In the genomic region with DNA sequence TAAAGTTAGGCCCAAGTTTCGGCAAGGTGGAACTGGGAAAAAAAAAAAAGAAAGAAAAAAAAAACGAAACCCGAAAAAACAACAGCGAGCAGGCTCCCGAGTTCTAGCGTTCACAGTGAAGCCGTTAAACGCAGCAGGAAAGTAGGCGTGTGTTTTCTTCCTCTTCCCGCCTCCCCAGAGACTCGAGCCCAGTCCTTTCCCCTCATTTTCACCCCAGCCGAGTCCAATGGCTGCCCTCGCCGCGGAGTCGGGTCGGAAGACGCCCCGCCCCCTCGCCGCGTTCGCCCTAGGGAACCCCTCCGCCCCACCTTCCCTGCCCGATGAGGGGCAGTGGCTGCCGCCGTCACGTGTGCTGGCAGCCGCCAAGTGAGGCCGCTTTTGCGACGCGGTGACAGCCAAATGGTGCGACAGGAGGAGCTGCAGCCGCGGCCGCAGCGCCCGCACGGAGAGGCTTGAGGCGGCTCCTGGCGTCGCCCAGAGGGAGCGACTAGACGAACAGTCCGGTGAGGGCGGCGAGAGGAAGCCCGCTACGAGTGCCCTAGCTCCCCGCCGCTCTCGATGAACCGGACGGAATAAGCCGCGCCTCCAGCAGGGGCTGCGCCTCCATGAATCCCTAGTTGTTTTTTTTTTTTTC, we compare ENCODE assay signal across 1 cellular context.
A peak's percentile ranks its signal among the peaks of the same experiment; 100 is the strongest.
TF ChIP-seq lines count a peak whose summit lies in the region.

TSS of gene PKN2 (plus strand) at position 426 of the 634 bp plus-strand sequence. CDS start 308 bp downstream, outside the sequence.

TF ChIP-seq in GM12878, 131 proteins besides CTCF, POLR2A, EP300 and RAD21 (continued from another document and continues in another):
- TF ChIP-seq ZNF592 (IDR thresholded peaks at IDR 0.05) (no peak), GABPA (IDR thresholded peaks at IDR 0.05; ENCODE audit: low read depth) (no peak), USF2 (IDR thresholded peaks at IDR 0.05; ENCODE audit: borderline replicate concordance, low read depth, low read length) (peak; percentile 95), SREBF1 (IDR thresholded peaks at IDR 0.05; ENCODE audit: low read length) (no peak), SIX5 (IDR thresholded peaks at IDR 0.05; ENCODE audit: low read depth, low read length, severe bottlenecking) (peak; percentile 48), EGR1 (IDR thresholded peaks at IDR 0.05; ENCODE audit: borderline replicate concordance in 1 of 2, low read depth in 2 of 2, low read length in 2 of 2) (peak in 1 of 2 experiments; percentile 46; a peak in 1 of 3 replicates), GATAD2B (conservative IDR thresholded peaks at IDR 0.05; ENCODE audit: low read depth) (0 out of 2 replicates have a peak, but pooled peaks have one; percentile 23), RB1 (IDR thresholded peaks at IDR 0.05; ENCODE audit: borderline replicate concordance) (peak; percentile 36; the same call in 1 of the 2 replicates), BHLHE40 (IDR thresholded peaks at IDR 0.05; ENCODE audit: borderline replicate concordance in 1 of 2, low read depth in 2 of 2, low read length in 1 of 2) (peak; percentile 92 to 96), ZNF207 (IDR thresholded peaks at IDR 0.05; ENCODE audit: borderline replicate concordance) (0 out of 2 replicates have a peak, but pooled peaks have one; percentile 64), RBBP5 (conservative IDR thresholded peaks at IDR 0.05) (peak; percentile 39; the same call in 1 of the 2 replicates), WRNIP1 (IDR thresholded peaks at IDR 0.05; ENCODE audit: borderline replicate concordance, low read depth, low read length) (peak; percentile 90; the same call in 1 of the 2 replicates), NR2F1 (conservative IDR thresholded peaks at IDR 0.05) (0 out of 2 replicates have a peak, but pooled peaks have one; percentile 9), STAT1 (conservative IDR thresholded peaks at IDR 0.05) (no peak), POLR2AphosphoS2 (IDR thresholded peaks at IDR 0.05; ENCODE audit: low read depth, low read length) (no peak; the same call in none of the 2 replicates), SMAD5 (IDR thresholded peaks at IDR 0.05; ENCODE audit: low read depth) (peak; percentile 76), HCFC1 (IDR thresholded peaks at IDR 0.05; ENCODE audit: low read length) (peak; percentile 76), ESRRA (IDR thresholded peaks at IDR 0.05; ENCODE audit: low read length) (no peak), E2F4 (IDR thresholded peaks at IDR 0.05; ENCODE audit: low read depth, low read length) (peak; percentile 30; the same call in 1 of the 2 replicates), TAF1 (IDR thresholded peaks at IDR 0.05; ENCODE audit: borderline replicate concordance, low read depth, low read length) (peak; percentile 88), MAX (IDR thresholded peaks at IDR 0.05; ENCODE audit: low read depth, low read length) (peak; percentile 94), RUNX3 (IDR thresholded peaks at IDR 0.05; ENCODE audit: low read length) (peak; percentile 85), ETV6 (conservative IDR thresholded peaks at IDR 0.05 in 1 of 2, IDR thresholded peaks at IDR 0.05 in 1 of 2; ENCODE audit: borderline replicate concordance in 1 of 2, low read depth in 1 of 2) (0 out of 4 replicates have a peak, but pooled peaks of 1 of the 2 experiments have one; percentile 5), IRF4 (IDR thresholded peaks at IDR 0.05; ENCODE audit: low read depth, low read length) (no peak), POU2F2 (IDR thresholded peaks at IDR 0.05; ENCODE audit: borderline replicate concordance, low read depth, low read length) (peak; percentile 54; the same call in 2 of the 3 replicates), SIN3A (IDR thresholded peaks at IDR 0.05; ENCODE audit: low read depth, low read length) (peak; percentile 81), SMARCA5 (IDR thresholded peaks at IDR 0.05) (peak; percentile 64; the same call in 1 of the 2 replicates), ZNF384 (IDR thresholded peaks at IDR 0.05; ENCODE audit: borderline replicate concordance, low read depth, low read length) (peak; percentile 68), ZSCAN29 (IDR thresholded peaks at IDR 0.05) (no peak), KAT2A (conservative IDR thresholded peaks at IDR 0.05; ENCODE audit: control insufficient read depth, low read depth, low read length) (no peak), MXI1 (IDR thresholded peaks at IDR 0.05; ENCODE audit: low read depth, low read length) (peak; percentile 73), EED (IDR thresholded peaks at IDR 0.05; ENCODE audit: low read depth) (peak; percentile 57), SMAD1 (IDR thresholded peaks at IDR 0.05; ENCODE audit: low read depth, partially characterized antibody) (no peak), USF1 (IDR thresholded peaks at IDR 0.05; ENCODE audit: borderline replicate concordance, extremely low read length, insufficient read depth, low read depth, low read length) (peak; percentile 97), SMC3 (IDR thresholded peaks at IDR 0.05; ENCODE audit: borderline replicate concordance, low read length) (no peak)
- TF ChIP-seq, protein P1, sequence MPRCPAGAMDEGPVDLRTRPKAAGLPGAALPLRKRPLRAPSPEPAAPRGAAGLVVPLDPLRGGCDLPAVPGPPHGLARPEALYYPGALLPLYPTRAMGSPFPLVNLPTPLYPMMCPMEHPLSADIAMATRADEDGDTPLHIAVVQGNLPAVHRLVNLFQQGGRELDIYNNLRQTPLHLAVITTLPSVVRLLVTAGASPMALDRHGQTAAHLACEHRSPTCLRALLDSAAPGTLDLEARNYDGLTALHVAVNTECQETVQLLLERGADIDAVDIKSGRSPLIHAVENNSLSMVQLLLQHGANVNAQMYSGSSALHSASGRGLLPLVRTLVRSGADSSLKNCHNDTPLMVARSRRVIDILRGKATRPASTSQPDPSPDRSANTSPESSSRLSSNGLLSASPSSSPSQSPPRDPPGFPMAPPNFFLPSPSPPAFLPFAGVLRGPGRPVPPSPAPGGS (IDR thresholded peaks at IDR 0.05; ENCODE audit: borderline replicate concordance, insufficient read depth, low read depth, low read length, poor library complexity, severe bottlenecking): peak; percentile 61
- TF ChIP-seq, protein P2, sequence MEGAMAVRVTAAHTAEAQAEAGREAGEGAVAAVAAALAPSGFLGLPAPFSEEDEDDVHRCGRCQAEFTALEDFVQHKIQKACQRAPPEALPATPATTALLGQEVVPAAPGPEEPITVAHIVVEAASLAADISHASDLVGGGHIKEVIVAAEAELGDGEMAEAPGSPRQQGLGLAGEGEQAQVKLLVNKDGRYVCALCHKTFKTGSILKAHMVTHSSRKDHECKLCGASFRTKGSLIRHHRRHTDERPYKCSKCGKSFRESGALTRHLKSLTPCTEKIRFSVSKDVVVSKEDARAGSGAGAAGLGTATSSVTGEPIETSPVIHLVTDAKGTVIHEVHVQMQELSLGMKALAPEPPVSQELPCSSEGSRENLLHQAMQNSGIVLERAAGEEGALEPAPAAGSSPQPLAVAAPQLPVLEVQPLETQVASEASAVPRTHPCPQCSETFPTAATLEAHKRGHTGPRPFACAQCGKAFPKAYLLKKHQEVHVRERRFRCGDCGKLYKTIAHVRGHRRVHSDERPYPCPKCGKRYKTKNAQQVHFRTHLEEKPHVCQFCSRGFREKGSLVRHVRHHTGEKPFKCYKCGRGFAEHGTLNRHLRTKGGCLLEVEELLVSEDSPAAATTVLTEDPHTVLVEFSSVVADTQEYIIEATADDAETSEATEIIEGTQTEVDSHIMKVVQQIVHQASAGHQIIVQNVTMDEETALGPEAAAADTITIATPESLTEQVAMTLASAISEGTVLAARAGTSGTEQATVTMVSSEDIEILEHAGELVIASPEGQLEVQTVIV (IDR thresholded peaks at IDR 0.05; ENCODE audit: borderline replicate concordance, partially characterized antibody): peak; percentile 100
- TF ChIP-seq, protein P3, sequence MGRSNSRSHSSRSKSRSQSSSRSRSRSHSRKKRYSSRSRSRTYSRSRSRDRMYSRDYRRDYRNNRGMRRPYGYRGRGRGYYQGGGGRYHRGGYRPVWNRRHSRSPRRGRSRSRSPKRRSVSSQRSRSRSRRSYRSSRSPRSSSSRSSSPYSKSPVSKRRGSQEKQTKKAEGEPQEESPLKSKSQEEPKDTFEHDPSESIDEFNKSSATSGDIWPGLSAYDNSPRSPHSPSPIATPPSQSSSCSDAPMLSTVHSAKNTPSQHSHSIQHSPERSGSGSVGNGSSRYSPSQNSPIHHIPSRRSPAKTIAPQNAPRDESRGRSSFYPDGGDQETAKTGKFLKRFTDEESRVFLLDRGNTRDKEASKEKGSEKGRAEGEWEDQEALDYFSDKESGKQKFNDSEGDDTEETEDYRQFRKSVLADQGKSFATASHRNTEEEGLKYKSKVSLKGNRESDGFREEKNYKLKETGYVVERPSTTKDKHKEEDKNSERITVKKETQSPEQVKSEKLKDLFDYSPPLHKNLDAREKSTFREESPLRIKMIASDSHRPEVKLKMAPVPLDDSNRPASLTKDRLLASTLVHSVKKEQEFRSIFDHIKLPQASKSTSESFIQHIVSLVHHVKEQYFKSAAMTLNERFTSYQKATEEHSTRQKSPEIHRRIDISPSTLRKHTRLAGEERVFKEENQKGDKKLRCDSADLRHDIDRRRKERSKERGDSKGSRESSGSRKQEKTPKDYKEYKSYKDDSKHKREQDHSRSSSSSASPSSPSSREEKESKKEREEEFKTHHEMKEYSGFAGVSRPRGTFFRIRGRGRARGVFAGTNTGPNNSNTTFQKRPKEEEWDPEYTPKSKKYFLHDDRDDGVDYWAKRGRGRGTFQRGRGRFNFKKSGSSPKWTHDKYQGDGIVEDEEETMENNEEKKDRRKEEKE (IDR thresholded peaks at IDR 0.05): no peak
- TF ChIP-seq, protein P4, sequence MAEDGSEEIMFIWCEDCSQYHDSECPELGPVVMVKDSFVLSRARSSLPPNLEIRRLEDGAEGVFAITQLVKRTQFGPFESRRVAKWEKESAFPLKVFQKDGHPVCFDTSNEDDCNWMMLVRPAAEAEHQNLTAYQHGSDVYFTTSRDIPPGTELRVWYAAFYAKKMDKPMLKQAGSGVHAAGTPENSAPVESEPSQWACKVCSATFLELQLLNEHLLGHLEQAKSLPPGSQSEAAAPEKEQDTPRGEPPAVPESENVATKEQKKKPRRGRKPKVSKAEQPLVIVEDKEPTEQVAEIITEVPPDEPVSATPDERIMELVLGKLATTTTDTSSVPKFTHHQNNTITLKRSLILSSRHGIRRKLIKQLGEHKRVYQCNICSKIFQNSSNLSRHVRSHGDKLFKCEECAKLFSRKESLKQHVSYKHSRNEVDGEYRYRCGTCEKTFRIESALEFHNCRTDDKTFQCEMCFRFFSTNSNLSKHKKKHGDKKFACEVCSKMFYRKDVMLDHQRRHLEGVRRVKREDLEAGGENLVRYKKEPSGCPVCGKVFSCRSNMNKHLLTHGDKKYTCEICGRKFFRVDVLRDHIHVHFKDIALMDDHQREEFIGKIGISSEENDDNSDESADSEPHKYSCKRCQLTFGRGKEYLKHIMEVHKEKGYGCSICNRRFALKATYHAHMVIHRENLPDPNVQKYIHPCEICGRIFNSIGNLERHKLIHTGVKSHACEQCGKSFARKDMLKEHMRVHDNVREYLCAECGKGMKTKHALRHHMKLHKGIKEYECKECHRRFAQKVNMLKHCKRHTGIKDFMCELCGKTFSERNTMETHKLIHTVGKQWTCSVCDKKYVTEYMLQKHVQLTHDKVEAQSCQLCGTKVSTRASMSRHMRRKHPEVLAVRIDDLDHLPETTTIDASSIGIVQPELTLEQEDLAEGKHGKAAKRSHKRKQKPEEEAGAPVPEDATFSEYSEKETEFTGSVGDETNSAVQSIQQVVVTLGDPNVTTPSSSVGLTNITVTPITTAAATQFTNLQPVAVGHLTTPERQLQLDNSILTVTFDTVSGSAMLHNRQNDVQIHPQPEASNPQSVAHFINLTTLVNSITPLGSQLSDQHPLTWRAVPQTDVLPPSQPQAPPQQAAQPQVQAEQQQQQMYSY (CRISPR knock-in tag; IDR thresholded peaks at IDR 0.05): no peak
